16 cellular contexts compared by ENCODE assay signal in genomic region chr19:33419763-33420080, GRCh38. TPM values are rescaled to one million over a fixed set of nuclear protein-coding genes. Genes with fewer than 3 reads are reported as not detected.
A peak's percentile ranks its signal among the peaks of the same experiment; 100 is the strongest.
DNase-seq lines count a peak whose midpoint lies in the region; ATAC-seq and TF ChIP-seq lines count a peak whose summit lies in the region.
"Had no signal": no experiment of that assay in that cellular context is flagged by ENCODE, and none has a peak within 500 bp of the region (broad histone marks: within the 10 kb centered on the region; RNA-seq: fewer than 3 reads in every experiment).

No MANE protein-coding gene starts in this region.

- intact Hi-C loops in Caco-2 (cut with micrococcal nuclease; ENCODE audit: unreplicated experiment): loop anchor here (10.0 kb wide), 1 partner anchor 215 kb away; no protein-coding TSS in a partner anchor

- CTCF ChIA-PET in Caco-2 (lab: Charles Lee): interaction anchor here (1.1 kb wide), 1 partner anchor 358 kb away, joined by 3 read pairs; no protein-coding TSS in a partner anchor

- H3K4me2 ChIP-seq in GM23338 (no peak overlapping the region), neural progenitor cell (no peak overlapping the region)

- H2AFZ ChIP-seq in GM23338 (no peak overlapping the region), neural progenitor cell (replicated peaks) (no peak overlapping the region)

- H3K27ac Mint-ChIP-seq in GM23338: no peak overlapping the region
- peak overlapping the region; percentile 16 for H3K27ac Mint-ChIP-seq in glutamatergic neuron (ENCODE audit: unreplicated experiment)
- H3K27ac Mint-ChIP-seq in neural progenitor cell: no peak overlapping the region
- H3K27ac Mint-ChIP-seq in Caco-2 (ENCODE audit: unreplicated experiment): no peak overlapping the region
- H3K27ac Mint-ChIP-seq: B cell; CD4-positive, alpha-beta memory T cell; IgD-negative memory B cell had no signal

- TF ChIP-seq CTCF in GM23338 (conservative IDR thresholded peaks at IDR 0.05; ENCODE audit: low read depth in 2 of 2): no peak
- TF ChIP-seq CTCF in glutamatergic neuron (IDR thresholded peaks at IDR 0.05; ENCODE audit: partially characterized antibody, unreplicated experiment): no peak
- TF ChIP-seq CTCF in neural progenitor cell (IDR thresholded peaks at IDR 0.05): no peak
- TF ChIP-seq CTCF in Caco-2 (IDR thresholded peaks at IDR 0.05; ENCODE audit: insufficient read depth in 1 of 2, low read depth in 1 of 2, low read length in 1 of 2, severe bottlenecking in 1 of 2, unreplicated experiment in 1 of 2): no peak

- DNase-seq in GM23338 (ENCODE audit: low spot score) (peak; percentile 81), NCI-H82 (lab: John Stamatoyannopoulos, UW) (peak; percentile 51), glutamatergic neuron (peak; percentile 86), neural progenitor cell (ENCODE audit: low spot score) (peak; percentile 88), kidney glomerular epithelial cell (lab: John Stamatoyannopoulos, UW) (no peak), Caco-2 (no peak), NCI-H1105 (lab: John Stamatoyannopoulos, UW) (no peak)
- DNase-seq: CD4-positive, alpha-beta memory T cell; DND-41; NCI-H1417 treated with DMSO at 0.1 percent for 48 hours; NCI-H2029 treated with DMSO at 0.1 percent for 48 hours; NCI-H226; NCI-H526 had no signal

- no peaks in the 10 kb centered on the region for H3K36me3 ChIP-seq in GM23338 (ENCODE audit: insufficient read depth)
- H3K36me3 ChIP-seq in neural progenitor cell: no peaks in the 10 kb centered on the region
- H3K36me3 ChIP-seq in Caco-2 (ENCODE audit: control insufficient read depth, insufficient read depth, low read length): 0 out of 2 replicates have a peak, but pooled peaks cover 1% of the 10 kb centered on the region

- H3K4me1 Mint-ChIP-seq in GM23338: peaks cover 16% of the 10 kb centered on the region
- H3K4me1 Mint-ChIP-seq in glutamatergic neuron (ENCODE audit: low read depth, unreplicated experiment): peaks cover 22% of the 10 kb centered on the region
- H3K4me1 Mint-ChIP-seq in neural progenitor cell: peaks cover 14% of the 10 kb centered on the region
- peaks cover 5% of the 10 kb centered on the region for H3K4me1 Mint-ChIP-seq in Caco-2 (ENCODE audit: low read depth, unreplicated experiment)

- H3K27me3 ChIP-seq in GM23338 (ENCODE audit: insufficient read depth) (no peaks in the 10 kb centered on the region), neural progenitor cell (no peaks in the 10 kb centered on the region), Caco-2 (replicated peaks; ENCODE audit: control insufficient read depth, insufficient read depth, low read length) (no peaks in the 10 kb centered on the region)

- 0 out of 3 replicates have a peak, but pooled peaks cover 4% of the 10 kb centered on the region for H3K36me3 Mint-ChIP-seq in GM23338 (ENCODE audit: low read depth)
- peaks cover 4% of the 10 kb centered on the region for H3K36me3 Mint-ChIP-seq in glutamatergic neuron (ENCODE audit: unreplicated experiment)
- no peaks in the 10 kb centered on the region for H3K36me3 Mint-ChIP-seq in neural progenitor cell
- H3K36me3 Mint-ChIP-seq in Caco-2 (ENCODE audit: insufficient read depth, unreplicated experiment): no peaks in the 10 kb centered on the region
- H3K36me3 Mint-ChIP-seq: CD4-positive, alpha-beta memory T cell; IgD-negative memory B cell had no signal

- H3K4me3 ChIP-seq in GM23338 (no peak overlapping the region), neural progenitor cell (no peak overlapping the region), Caco-2 (ENCODE audit: low read depth, low read length) (no peak overlapping the region)

- ATAC-seq in GM23338: peak; percentile 87

- no peaks in the 10 kb centered on the region; the same call in 1 of the 2 replicates for H3K4me1 ChIP-seq in GM23338 (ENCODE audit: insufficient read depth)
- peaks cover 3% of the 10 kb centered on the region for H3K4me1 ChIP-seq in neural progenitor cell
- peaks cover 4% of the 10 kb centered on the region; the same call in 1 of the 2 replicates for H3K4me1 ChIP-seq in Caco-2

- no peaks in the 10 kb centered on the region; the same call in 1 of the 2 replicates for H4K20me1 ChIP-seq in GM23338 (replicated peaks; ENCODE audit: insufficient read depth)
- H4K20me1 ChIP-seq in neural progenitor cell (ENCODE audit: low read depth): peaks cover 20% of the 10 kb centered on the region

- no TSS peak for BruUV-seq in Caco-2 (replicated peaks; lab: Mats Ljungman, UMichigan)

- H3K9me3 ChIP-seq in neural progenitor cell (ENCODE audit: low read depth) (no peaks in the 10 kb centered on the region), Caco-2 (no peaks in the 10 kb centered on the region)

- H3K27ac ChIP-seq in GM23338 (ENCODE audit: low read depth) (no peak overlapping the region), neural progenitor cell (no peak overlapping the region)
- H3K27ac ChIP-seq: RWPE1 had no signal

- H3K9me3 Mint-ChIP-seq in GM23338 (no peaks in the 10 kb centered on the region), glutamatergic neuron (ENCODE audit: unreplicated experiment) (peaks cover 11% of the 10 kb centered on the region), neural progenitor cell (no peaks in the 10 kb centered on the region), Caco-2 (ENCODE audit: unreplicated experiment) (no peaks in the 10 kb centered on the region)
- H3K9me3 Mint-ChIP-seq: CD4-positive, alpha-beta memory T cell; IgD-negative memory B cell had no signal

- H3K79me2 ChIP-seq in GM23338 (replicated peaks; ENCODE audit: insufficient read depth) (no peaks in the 10 kb centered on the region), neural progenitor cell (ENCODE audit: low read depth) (no peaks in the 10 kb centered on the region)

- POLR2A ChIA-PET in Caco-2 (lab: Charles Lee): no interaction called here

- peaks cover 6% of the 10 kb centered on the region for H3K27me3 Mint-ChIP-seq in GM23338 (ENCODE audit: insufficient read depth, low read depth, poor library complexity)
- H3K27me3 Mint-ChIP-seq in glutamatergic neuron (ENCODE audit: unreplicated experiment): peaks cover 10% of the 10 kb centered on the region
- H3K27me3 Mint-ChIP-seq in neural progenitor cell (ENCODE audit: insufficient read depth, low read depth): peaks cover 2% of the 10 kb centered on the region
- no peaks in the 10 kb centered on the region for H3K27me3 Mint-ChIP-seq in Caco-2 (ENCODE audit: insufficient read depth, unreplicated experiment)
- H3K27me3 Mint-ChIP-seq: B cell; CD4-positive, alpha-beta memory T cell; IgD-negative memory B cell had no signal

- H3F3A ChIP-seq in GM23338 (replicated peaks; ENCODE audit: low read depth) (no peaks in the 10 kb centered on the region), neural progenitor cell (ENCODE audit: low read depth) (no peaks in the 10 kb centered on the region)

- H3K4me3 Mint-ChIP-seq in GM23338: no peak overlapping the region; the same call in 2 of the 3 replicates
- no peak overlapping the region for H3K4me3 Mint-ChIP-seq in glutamatergic neuron (ENCODE audit: unreplicated experiment)
- no peak overlapping the region for H3K4me3 Mint-ChIP-seq in neural progenitor cell
- no peak overlapping the region for H3K4me3 Mint-ChIP-seq in Caco-2 (ENCODE audit: unreplicated experiment)
- H3K4me3 Mint-ChIP-seq: B cell; CD4-positive, alpha-beta memory T cell; IgD-negative memory B cell had no signal

- 0 out of 2 replicates have a peak, but pooled peaks cover 8% of the 10 kb centered on the region for H3K9me2 ChIP-seq in GM23338 (ENCODE audit: insufficient read depth)

- H3K9ac ChIP-seq in neural progenitor cell: no peak overlapping the region

TF ChIP-seq in GM23338, 12 proteins besides CTCF, POLR2A, EP300 and RAD21 (continues in another document):
- TF ChIP-seq, protein P1, sequence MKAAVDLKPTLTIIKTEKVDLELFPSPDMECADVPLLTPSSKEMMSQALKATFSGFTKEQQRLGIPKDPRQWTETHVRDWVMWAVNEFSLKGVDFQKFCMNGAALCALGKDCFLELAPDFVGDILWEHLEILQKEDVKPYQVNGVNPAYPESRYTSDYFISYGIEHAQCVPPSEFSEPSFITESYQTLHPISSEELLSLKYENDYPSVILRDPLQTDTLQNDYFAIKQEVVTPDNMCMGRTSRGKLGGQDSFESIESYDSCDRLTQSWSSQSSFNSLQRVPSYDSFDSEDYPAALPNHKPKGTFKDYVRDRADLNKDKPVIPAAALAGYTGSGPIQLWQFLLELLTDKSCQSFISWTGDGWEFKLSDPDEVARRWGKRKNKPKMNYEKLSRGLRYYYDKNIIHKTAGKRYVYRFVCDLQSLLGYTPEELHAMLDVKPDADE (IDR thresholded peaks at IDR 0.05): no peak
- TF ChIP-seq JUNB (IDR thresholded peaks at IDR 0.05; ENCODE audit: unreplicated experiment): no peak
- no peak for TF ChIP-seq EZH2phosphoT487 (IDR thresholded peaks at IDR 0.05; ENCODE audit: unreplicated experiment)
- TF ChIP-seq NANOG (IDR thresholded peaks at IDR 0.05; ENCODE audit: borderline replicate concordance): no peak

RNA-seq across cellular contexts. Expression of gene CEBPG, which starts 46.2 kb away (rescaled TPM):
- total RNA-seq in GM23338 (2014; rRNA removed; shearing (Covaris generic)): 45.1 and 50.2 TPM in 2 replicates
- polyA plus RNA-seq in GM23338 (2016; fragmentation: Nextera tagmentation; extraction: Ambion mirVana): 20.9 and 25.9 TPM in 2 replicates
- total RNA-seq in glutamatergic neuron (ENCODE audit: unreplicated experiment): 75.1 TPM
- total RNA-seq in neural progenitor cell (ENCODE audit: low replicate concordance): 40.3 and 59.3 TPM in 2 replicates
- total RNA-seq in Caco-2 (2022): 74.9 and 79.4 TPM in 2 replicates

Comparison
In these comparisons a context has a peak if more than half of its experiments do, and no peak if none do; other contexts are left out.
1. DNase-seq: peak in GM23338 (single experiment), NCI-H82 (single experiment), glutamatergic neuron (single experiment) and neural progenitor cell (single experiment); none in kidney glomerular epithelial cell (single experiment), Caco-2 (0 of 2) and NCI-H1105 (single experiment).